ENCODE assay signal across 1 cellular context in the genomic region with DNA sequence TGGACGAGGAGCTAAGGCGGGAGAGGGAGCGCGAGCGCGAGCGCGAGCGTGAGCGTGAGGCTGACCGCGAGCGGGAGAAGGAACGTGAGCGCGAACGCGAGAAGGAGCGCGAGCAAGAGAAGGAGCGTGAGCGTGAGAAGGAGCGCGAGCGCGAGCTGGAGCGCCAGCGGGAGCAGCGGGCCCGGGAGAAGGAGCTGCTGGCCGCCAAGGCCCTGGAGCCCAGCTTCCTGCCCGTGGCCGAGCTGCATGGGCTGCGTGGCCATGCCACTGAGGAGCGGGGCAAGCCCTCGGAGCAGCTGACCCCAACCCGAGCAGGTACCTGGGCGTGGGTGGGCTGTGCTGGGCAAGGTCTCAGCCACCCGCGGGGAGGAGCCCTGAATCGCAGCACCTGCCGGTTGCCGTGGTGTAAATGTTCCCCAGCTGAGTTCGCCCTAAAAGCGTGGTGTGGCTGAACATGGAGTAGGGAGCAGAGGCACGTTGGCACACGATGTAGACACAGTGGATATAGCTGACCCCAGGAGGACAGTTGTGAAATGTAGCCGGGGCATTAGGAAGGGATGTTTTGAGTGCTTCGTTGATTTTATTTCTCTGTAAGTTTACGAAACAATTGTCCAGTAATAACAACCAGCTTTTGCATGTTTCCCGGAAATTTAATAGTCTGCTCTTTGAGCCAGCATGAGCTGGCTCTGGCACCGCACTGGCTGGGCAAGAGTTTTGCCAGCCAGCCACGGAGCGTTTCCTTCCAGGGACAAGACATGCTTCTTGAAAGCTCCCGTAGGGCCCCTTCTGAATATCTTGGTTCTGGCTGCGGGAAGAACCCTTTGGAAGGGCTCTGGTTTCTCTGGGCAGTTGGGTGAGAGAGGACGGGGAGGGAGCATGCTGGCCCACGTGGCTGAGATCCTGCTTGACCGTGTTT.
TF ChIP-seq lines count a peak whose summit lies in the region.

No MANE protein-coding gene starts in this region.

TF ChIP-seq in WTC11, 78 proteins besides CTCF, POLR2A, EP300 and RAD21:
- TF ChIP-seq HMGXB4 (CRISPR knock-in tag; IDR thresholded peaks at IDR 0.05) (no peak), RELA (CRISPR knock-in tag; IDR thresholded peaks at IDR 0.05; ENCODE audit: borderline replicate concordance) (no peak), NR3C1 (CRISPR knock-in tag; conservative IDR thresholded peaks at IDR 0.05; ENCODE audit: low read depth) (no peak), SMAD4 (CRISPR knock-in tag; IDR thresholded peaks at IDR 0.05) (no peak), JAZF1 (CRISPR knock-in tag; IDR thresholded peaks at IDR 0.05) (no peak), KAT7 (CRISPR knock-in tag; IDR thresholded peaks at IDR 0.05; ENCODE audit: borderline replicate concordance) (no peak), FOXP1 (CRISPR knock-in tag; IDR thresholded peaks at IDR 0.05; ENCODE audit: borderline replicate concordance) (no peak), EMX1 (CRISPR knock-in tag; IDR thresholded peaks at IDR 0.05) (no peak), CREM (CRISPR knock-in tag; IDR thresholded peaks at IDR 0.05) (no peak)
- TF ChIP-seq, protein P1, sequence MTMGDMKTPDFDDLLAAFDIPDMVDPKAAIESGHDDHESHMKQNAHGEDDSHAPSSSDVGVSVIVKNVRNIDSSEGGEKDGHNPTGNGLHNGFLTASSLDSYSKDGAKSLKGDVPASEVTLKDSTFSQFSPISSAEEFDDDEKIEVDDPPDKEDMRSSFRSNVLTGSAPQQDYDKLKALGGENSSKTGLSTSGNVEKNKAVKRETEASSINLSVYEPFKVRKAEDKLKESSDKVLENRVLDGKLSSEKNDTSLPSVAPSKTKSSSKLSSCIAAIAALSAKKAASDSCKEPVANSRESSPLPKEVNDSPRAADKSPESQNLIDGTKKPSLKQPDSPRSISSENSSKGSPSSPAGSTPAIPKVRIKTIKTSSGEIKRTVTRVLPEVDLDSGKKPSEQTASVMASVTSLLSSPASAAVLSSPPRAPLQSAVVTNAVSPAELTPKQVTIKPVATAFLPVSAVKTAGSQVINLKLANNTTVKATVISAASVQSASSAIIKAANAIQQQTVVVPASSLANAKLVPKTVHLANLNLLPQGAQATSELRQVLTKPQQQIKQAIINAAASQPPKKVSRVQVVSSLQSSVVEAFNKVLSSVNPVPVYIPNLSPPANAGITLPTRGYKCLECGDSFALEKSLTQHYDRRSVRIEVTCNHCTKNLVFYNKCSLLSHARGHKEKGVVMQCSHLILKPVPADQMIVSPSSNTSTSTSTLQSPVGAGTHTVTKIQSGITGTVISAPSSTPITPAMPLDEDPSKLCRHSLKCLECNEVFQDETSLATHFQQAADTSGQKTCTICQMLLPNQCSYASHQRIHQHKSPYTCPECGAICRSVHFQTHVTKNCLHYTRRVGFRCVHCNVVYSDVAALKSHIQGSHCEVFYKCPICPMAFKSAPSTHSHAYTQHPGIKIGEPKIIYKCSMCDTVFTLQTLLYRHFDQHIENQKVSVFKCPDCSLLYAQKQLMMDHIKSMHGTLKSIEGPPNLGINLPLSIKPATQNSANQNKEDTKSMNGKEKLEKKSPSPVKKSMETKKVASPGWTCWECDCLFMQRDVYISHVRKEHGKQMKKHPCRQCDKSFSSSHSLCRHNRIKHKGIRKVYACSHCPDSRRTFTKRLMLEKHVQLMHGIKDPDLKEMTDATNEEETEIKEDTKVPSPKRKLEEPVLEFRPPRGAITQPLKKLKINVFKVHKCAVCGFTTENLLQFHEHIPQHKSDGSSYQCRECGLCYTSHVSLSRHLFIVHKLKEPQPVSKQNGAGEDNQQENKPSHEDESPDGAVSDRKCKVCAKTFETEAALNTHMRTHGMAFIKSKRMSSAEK (CRISPR knock-in tag; IDR thresholded peaks at IDR 0.05; ENCODE audit: borderline replicate concordance), result no peak
- TF ChIP-seq, protein P2, sequence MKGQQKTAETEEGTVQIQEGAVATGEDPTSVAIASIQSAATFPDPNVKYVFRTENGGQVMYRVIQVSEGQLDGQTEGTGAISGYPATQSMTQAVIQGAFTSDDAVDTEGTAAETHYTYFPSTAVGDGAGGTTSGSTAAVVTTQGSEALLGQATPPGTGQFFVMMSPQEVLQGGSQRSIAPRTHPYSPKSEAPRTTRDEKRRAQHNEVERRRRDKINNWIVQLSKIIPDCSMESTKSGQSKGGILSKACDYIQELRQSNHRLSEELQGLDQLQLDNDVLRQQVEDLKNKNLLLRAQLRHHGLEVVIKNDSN (CRISPR knock-in tag; IDR thresholded peaks at IDR 0.05), result no peak
